13 cellular contexts compared by ENCODE assay signal in the genomic region with DNA sequence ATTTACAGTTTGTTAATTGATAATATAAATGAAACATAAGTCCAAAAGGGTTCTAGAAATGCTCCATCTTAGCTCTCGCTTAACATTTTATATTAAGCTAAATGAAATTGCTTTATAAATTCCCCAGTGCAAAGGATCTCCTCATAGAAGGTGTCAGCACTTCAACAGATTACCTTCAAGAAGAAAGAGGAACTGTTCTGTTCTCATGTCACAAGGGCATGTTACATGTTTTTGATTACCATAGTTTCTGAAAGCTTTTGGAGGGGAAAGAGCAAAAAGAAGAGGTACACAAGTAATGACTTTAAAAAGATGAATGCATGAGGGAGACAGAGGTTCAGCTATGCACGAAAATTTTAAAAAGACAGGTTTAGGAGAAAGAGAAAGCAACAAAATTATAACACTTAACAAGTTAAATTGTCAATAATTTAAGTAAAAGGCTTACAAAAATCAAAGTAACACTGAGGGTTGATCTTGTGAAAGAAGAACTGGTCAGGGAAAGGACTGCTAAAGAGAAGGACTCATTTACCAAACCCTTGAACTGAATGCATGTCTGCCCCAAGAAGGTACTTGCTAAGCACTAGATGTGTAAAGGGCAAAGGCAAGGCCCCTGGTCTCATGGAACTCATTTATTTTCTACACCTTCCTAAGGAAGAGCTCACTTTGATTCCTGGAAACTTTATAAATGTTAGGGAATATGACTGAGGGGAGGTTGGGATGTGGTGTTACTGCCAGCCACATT. TPM values are rescaled to one million over a fixed set of nuclear protein-coding genes. Genes with fewer than 3 reads are reported as not detected.
DNase-seq lines count a peak whose midpoint lies in the region; ATAC-seq lines count a peak whose summit lies in the region.
"Had no signal": no experiment of that assay in that cellular context is flagged by ENCODE, and none has a peak within 500 bp of the region (broad histone marks: within the 10 kb centered on the region; RNA-seq: fewer than 3 reads in every experiment).

No MANE protein-coding gene starts in this region.

- peak overlapping the region in 1 of 2 donors; percentile 28 for H3K27ac Mint-ChIP-seq in T-cell
- H3K27ac Mint-ChIP-seq: activated CD8-positive, alpha-beta memory T cell treated with anti-CD3 and anti-CD28 coated beads, Interleukin-2, amount 10 ng/mL, durations not matched to agents 7 days and 5 days; activated naive CD4-positive, alpha-beta T cell treated with anti-CD3 and anti-CD28 coated beads, Interleukin-2, amount 50 U/mL, for 24 hours; CD4-positive, alpha-beta T cell had no signal

- no peaks in the 10 kb centered on the region for H3K9me3 Mint-ChIP-seq in T-cell
- H3K9me3 Mint-ChIP-seq: activated naive CD4-positive, alpha-beta T cell treated with anti-CD3 and anti-CD28 coated beads, Interleukin-2, amount 50 U/mL, for 24 hours; CD4-positive, alpha-beta T cell had no signal

- DNase-seq in SKM-1 treated with dmso at 0.1 percent for 144 hours (lab: John Stamatoyannopoulos, UW; ENCODE audit: unreplicated experiment) (peak; percentile 12), SKM-1 (lab: John Stamatoyannopoulos, UW; ENCODE audit: unreplicated experiment) (no peak), RPMI8226 (no peak), T-cell (no peak), NCI-H446 (lab: John Stamatoyannopoulos, UW) (no peak)
- DNase-seq: activated CD8-positive, alpha-beta memory T cell treated with anti-CD3 and anti-CD28 coated beads, Interleukin-2, amount 10 ng/mL, durations not matched to agents 7 days and 5 days; CD4-positive, alpha-beta T cell; mesenchymal stem cell; SIG-M5 had no signal

- peaks cover 13% of the 10 kb centered on the region for H3K36me3 Mint-ChIP-seq in T-cell
- H3K36me3 Mint-ChIP-seq: activated CD8-positive, alpha-beta memory T cell treated with anti-CD3 and anti-CD28 coated beads, Interleukin-2, amount 10 ng/mL, durations not matched to agents 7 days and 5 days had no signal

- peak; percentile 65 for ATAC-seq in HG02623 (IDR thresholded peaks at IDR 0.05; ENCODE audit: unreplicated experiment)
- peak; percentile 67 for ATAC-seq in HG03442 (IDR thresholded peaks at IDR 0.05; ENCODE audit: unreplicated experiment)
- no peak for ATAC-seq in T-cell (replicated peaks in 1 of 4)
- ATAC-seq in GM19452 (IDR thresholded peaks at IDR 0.05; ENCODE audit: unreplicated experiment), result no peak
- ATAC-seq: activated CD8-positive, alpha-beta memory T cell treated with anti-CD3 and anti-CD28 coated beads, Interleukin-2, amount 10 ng/mL, durations not matched to agents 7 days and 5 days had no signal

- no peaks in the 10 kb centered on the region for H3K4me1 Mint-ChIP-seq in T-cell
- H3K4me1 Mint-ChIP-seq: activated CD8-positive, alpha-beta memory T cell treated with anti-CD3 and anti-CD28 coated beads, Interleukin-2, amount 10 ng/mL, durations not matched to agents 7 days and 5 days; activated naive CD4-positive, alpha-beta T cell treated with anti-CD3 and anti-CD28 coated beads, Interleukin-2, amount 50 U/mL, for 24 hours had no signal

- H3K27me3 Mint-ChIP-seq in T-cell, result no peaks in the 10 kb centered on the region
- H3K27me3 Mint-ChIP-seq: activated CD8-positive, alpha-beta memory T cell treated with anti-CD3 and anti-CD28 coated beads, Interleukin-2, amount 10 ng/mL, durations not matched to agents 7 days and 5 days; activated naive CD4-positive, alpha-beta T cell treated with anti-CD3 and anti-CD28 coated beads, Interleukin-2, amount 50 U/mL, for 24 hours; CD4-positive, alpha-beta T cell had no signal

- CTCF ChIA-PET in T-cell (lab: Charles Lee), result interaction anchor here in 1 of 2 donors (0.6 kb wide), 1 partner anchor 454 kb away, joined by 4 read pairs; no protein-coding TSS in a partner anchor

- no peak overlapping the region for H3K4me3 Mint-ChIP-seq in T-cell
- H3K4me3 Mint-ChIP-seq: activated CD8-positive, alpha-beta memory T cell treated with anti-CD3 and anti-CD28 coated beads, Interleukin-2, amount 10 ng/mL, durations not matched to agents 7 days and 5 days; activated naive CD4-positive, alpha-beta T cell treated with anti-CD3 and anti-CD28 coated beads, Interleukin-2, amount 50 U/mL, for 24 hours; CD4-positive, alpha-beta T cell had no signal

- POLR2A ChIA-PET in T-cell (lab: Charles Lee), result no interaction called here

RNA-seq across cellular contexts. Expression of a gene that starts 45.1 kb away (rescaled TPM):
- 10 to 100 TPM in 1 of 5 donors, 1 to 10 TPM in 4; 5.4 to 10.5 (median 7.2) TPM for total RNA-seq in T-cell

RNA-seq across cellular contexts. Expression of a gene that starts 45.3 kb away (rescaled TPM):
- 10 to 100 TPM; 24.3 to 39.1 (median 31.7) TPM for total RNA-seq in T-cell

Comparison
In these comparisons a context has a peak if more than half of its experiments do, and no peak if none do; other contexts are left out.
1. ATAC-seq: peak in HG02623 (single experiment) and HG03442 (single experiment); none in T-cell (0 of 4) and GM19452 (single experiment).